Comparison of ENCODE assay signal across 18 cellular contexts in genomic region chr10:17838080-17838634, GRCh38. TPM values are rescaled to one million over a fixed set of nuclear protein-coding genes. Genes with fewer than 3 reads are reported as not detected.
DNase-seq lines count a peak whose midpoint lies in the region; ATAC-seq and TF ChIP-seq lines count a peak whose summit lies in the region.
"Had no signal": no experiment of that assay in that cellular context is flagged by ENCODE, and none has a peak within 500 bp of the region (broad histone marks: within the 10 kb centered on the region; RNA-seq: fewer than 3 reads in every experiment).

No MANE protein-coding gene starts in this region.

- intact Hi-C loops in naive thymus-derived CD4-positive, alpha-beta T cell (cut with micrococcal nuclease): no loop called here
- intact Hi-C loops in activated CD8-positive, alpha-beta T cell treated with anti-CD3 and anti-CD28 coated beads for 36 hours (cut with micrococcal nuclease): no loop called here

- no peak overlapping the region for H3K9ac ChIP-seq in endodermal cell (ENCODE audit: extremely low read depth, low read length, poor library complexity, severe bottlenecking)

- no peaks in the 10 kb centered on the region for H3K9me3 Mint-ChIP-seq in endodermal cell
- no peaks in the 10 kb centered on the region for H3K9me3 Mint-ChIP-seq in naive thymus-derived CD4-positive, alpha-beta T cell
- H3K9me3 Mint-ChIP-seq in activated CD8-positive, alpha-beta T cell treated with anti-CD3 and anti-CD28 coated beads for 36 hours: no peaks in the 10 kb centered on the region
- H3K9me3 Mint-ChIP-seq: activated naive CD4-positive, alpha-beta T cell treated with anti-CD3 and anti-CD28 coated beads, Interleukin-2, amount 50 U/mL, for 72 hours; CD4-positive, alpha-beta memory T cell; nephron; T-cell had no signal

- POLR2A ChIA-PET in naive thymus-derived CD4-positive, alpha-beta T cell (lab: Charles Lee): no interaction called here
- POLR2A ChIA-PET in activated CD8-positive, alpha-beta T cell treated with anti-CD3 and anti-CD28 coated beads for 36 hours (lab: Charles Lee): no interaction called here

- CTCF ChIA-PET in naive thymus-derived CD4-positive, alpha-beta T cell (lab: Charles Lee): no interaction called here
- CTCF ChIA-PET in activated CD8-positive, alpha-beta T cell treated with anti-CD3 and anti-CD28 coated beads for 36 hours (lab: Charles Lee): interaction anchor here (1.4 to 1.5 kb wide), 2 partner anchors 10 to 25 kb away, joined by 4 read pairs; no protein-coding TSS in a partner anchor

- no peaks in the 10 kb centered on the region for H3K36me3 Mint-ChIP-seq in endodermal cell (ENCODE audit: low read depth)
- H3K36me3 Mint-ChIP-seq in naive thymus-derived CD4-positive, alpha-beta T cell: no peaks in the 10 kb centered on the region
- H3K36me3 Mint-ChIP-seq in activated CD8-positive, alpha-beta T cell treated with anti-CD3 and anti-CD28 coated beads for 36 hours (ENCODE audit: low read depth): no peaks in the 10 kb centered on the region
- H3K36me3 Mint-ChIP-seq: activated naive CD4-positive, alpha-beta T cell treated with anti-CD3 and anti-CD28 coated beads, Interleukin-2, amount 50 U/mL, for 72 hours; CD4-positive, alpha-beta memory T cell; T-cell had no signal

- TF ChIP-seq CTCF in endodermal cell (conservative IDR thresholded peaks at IDR 0.05): no peak
- no peak for TF ChIP-seq CTCF in activated CD8-positive, alpha-beta T cell treated with anti-CD3 and anti-CD28 coated beads for 36 hours (IDR thresholded peaks at IDR 0.05)

- no peaks in the 10 kb centered on the region for H3K9me3 ChIP-seq in endodermal cell (ENCODE audit: control insufficient read depth, low read length)
- no peaks in the 10 kb centered on the region for H3K9me3 ChIP-seq in naive thymus-derived CD4-positive, alpha-beta T cell (ENCODE audit: control insufficient read depth in 2 of 3, low read length in 3 of 3)
- H3K9me3 ChIP-seq: heart right ventricle, sigmoid colon had no signal

- peaks cover 21% of the 10 kb centered on the region for H3K4me1 ChIP-seq in endodermal cell (ENCODE audit: control insufficient read depth, insufficient read depth, low read length)
- H3K4me1 ChIP-seq in naive thymus-derived CD4-positive, alpha-beta T cell (ENCODE audit: control insufficient read depth in 2 of 2, insufficient read depth in 2 of 2, low read length in 2 of 2): no peaks in the 10 kb centered on the region

- DNase-seq in G401 (ENCODE audit: low spot score) (peak; percentile 24), MV-4-11 (lab: John Stamatoyannopoulos, UW) (peak; percentile 87), endodermal cell (no peak), OCI-M1 (lab: John Stamatoyannopoulos, UW) (no peak), NCI-H510A treated with DMSO at 0.1 percent for 48 hours (lab: John Stamatoyannopoulos, UW) (no peak)
- no peak for DNase-seq in naive thymus-derived CD4-positive, alpha-beta T cell
- DNase-seq in activated CD8-positive, alpha-beta T cell treated with anti-CD3 and anti-CD28 coated beads for 36 hours: no peak
- DNase-seq in stimulated activated naive CD4-positive, alpha-beta T cell (lab: John Stamatoyannopoulos, UW): no peak
- DNase-seq: CD4-positive, alpha-beta memory T cell; central memory CD4-positive, alpha-beta T cell; heart right ventricle; kidney glomerular epithelial cell; sigmoid colon; stimulated activated naive CD4-positive, alpha-beta T cell treated with Interleukin-2 at 50 U/mL for 16 hours; T-cell had no signal

- 80 to 87% methylated on average over 8 to 9 of the region's 9 CpGs for WGBS in endodermal cell (ENCODE audit: insufficient coverage in 1 of 2, insufficient read length in 1 of 2), 2 experiments

- H3K27me3 Mint-ChIP-seq in endodermal cell (ENCODE audit: insufficient read depth): no peaks in the 10 kb centered on the region
- H3K27me3 Mint-ChIP-seq in naive thymus-derived CD4-positive, alpha-beta T cell: peaks cover 5 to 25% (median 18%) of the 10 kb centered on the region in 5 donors
- H3K27me3 Mint-ChIP-seq in activated CD8-positive, alpha-beta T cell treated with anti-CD3 and anti-CD28 coated beads for 36 hours: peaks cover 8% of the 10 kb centered on the region

- peaks cover 23% of the 10 kb centered on the region for H3K4me1 Mint-ChIP-seq in endodermal cell
- peaks cover 0 to 4% (median 0%) of the 10 kb centered on the region in 7 donors for H3K4me1 Mint-ChIP-seq in naive thymus-derived CD4-positive, alpha-beta T cell
- no peaks in the 10 kb centered on the region for H3K4me1 Mint-ChIP-seq in activated CD8-positive, alpha-beta T cell treated with anti-CD3 and anti-CD28 coated beads for 36 hours (ENCODE audit: low read depth)
- H3K4me1 Mint-ChIP-seq: nephron had no signal

- H3K4me3 ChIP-seq in endodermal cell (ENCODE audit: low read length): no peak overlapping the region
- H3K4me3 ChIP-seq in naive thymus-derived CD4-positive, alpha-beta T cell (ENCODE audit: low read length): no peak overlapping the region
- H3K4me3 ChIP-seq: heart right ventricle, sigmoid colon had no signal

- ATAC-seq in naive thymus-derived CD4-positive, alpha-beta T cell: peak; percentile 37
- no peak for ATAC-seq in activated CD8-positive, alpha-beta T cell treated with anti-CD3 and anti-CD28 coated beads for 36 hours
- ATAC-seq: activated naive CD4-positive, alpha-beta T cell treated with anti-CD3 and anti-CD28 coated beads, Interleukin-2, amount 50 U/mL, for 72 hours; T-cell had no signal

- H3K4me3 Mint-ChIP-seq in endodermal cell: no peak overlapping the region
- H3K4me3 Mint-ChIP-seq in naive thymus-derived CD4-positive, alpha-beta T cell: no peak overlapping the region
- no peak overlapping the region for H3K4me3 Mint-ChIP-seq in activated CD8-positive, alpha-beta T cell treated with anti-CD3 and anti-CD28 coated beads for 36 hours
- H3K4me3 Mint-ChIP-seq: CD4-positive, alpha-beta memory T cell; nephron; T-cell had no signal

- H3K27ac Mint-ChIP-seq in endodermal cell: peak overlapping the region; percentile 59
- no peak overlapping the region for H3K27ac Mint-ChIP-seq in naive thymus-derived CD4-positive, alpha-beta T cell
- no peak overlapping the region for H3K27ac Mint-ChIP-seq in activated CD8-positive, alpha-beta T cell treated with anti-CD3 and anti-CD28 coated beads for 36 hours
- H3K27ac Mint-ChIP-seq: activated naive CD4-positive, alpha-beta T cell treated with anti-CD3 and anti-CD28 coated beads, Interleukin-2, amount 50 U/mL, for 72 hours; CD4-positive, alpha-beta memory T cell; nephron; T-cell had no signal

- in situ Hi-C loops in G401 (cut with HindIII; ENCODE audit: low sequenced_read_pairs): no loop called here

- no peaks in the 10 kb centered on the region for H3K36me3 ChIP-seq in endodermal cell (ENCODE audit: control insufficient read depth, insufficient read depth, low read length)
- no peaks in the 10 kb centered on the region for H3K36me3 ChIP-seq in naive thymus-derived CD4-positive, alpha-beta T cell (ENCODE audit: control insufficient read depth in 2 of 3, insufficient read depth in 3 of 3, low read length in 3 of 3)
- H3K36me3 ChIP-seq: sigmoid colon had no signal

- H3K27me3 ChIP-seq in endodermal cell (ENCODE audit: control insufficient read depth, insufficient read depth, low read length, poor library complexity, severe bottlenecking): no peaks in the 10 kb centered on the region
- H3K27me3 ChIP-seq in naive thymus-derived CD4-positive, alpha-beta T cell (ENCODE audit: control insufficient read depth in 2 of 2, insufficient read depth in 2 of 2, low read length in 2 of 2): no peaks in the 10 kb centered on the region
- H3K27me3 ChIP-seq: sigmoid colon had no signal

- H3K27ac ChIP-seq in endodermal cell (ENCODE audit: low read depth, low read length): no peak overlapping the region
- no peak overlapping the region for H3K27ac ChIP-seq in naive thymus-derived CD4-positive, alpha-beta T cell (ENCODE audit: low read depth, low read length)
- H3K27ac ChIP-seq: sigmoid colon had no signal

RNA-seq across cellular contexts. Expression of gene MRC1, which starts 29.0 kb away (rescaled TPM):
- 0.12 TPM in 1 of 2 replicates, not detected in the other for total RNA-seq in G401 (2014; rRNA removed; shearing (Covaris generic))
- total RNA-seq in endodermal cell: under 1 TPM in 1 of 2 donors, not detected in 1; 0.09 TPM
- 0.07 TPM for polyA plus RNA-seq in endodermal cell (2013, experiment 1 of 2)
- polyA plus RNA-seq in endodermal cell (2013, experiment 2 of 2): 0.04 TPM
- total RNA-seq in naive thymus-derived CD4-positive, alpha-beta T cell: 1 to 10 TPM in 2 of 5 experiments, under 1 TPM in 2, not detected in 1; 0.13 to 3.5 (median 1.9) TPM
- not detected for polyA plus RNA-seq in naive thymus-derived CD4-positive, alpha-beta T cell
- not detected for total RNA-seq in activated CD8-positive, alpha-beta T cell treated with anti-CD3 and anti-CD28 coated beads for 36 hours
- total RNA-seq: activated naive CD4-positive, alpha-beta T cell treated with anti-CD3 and anti-CD28 coated beads, Interleukin-2, amount 50 U/mL, for 72 hours; OCI-LY7 had no signal

Comparison
In these comparisons a context has a peak if more than half of its experiments do, and no peak if none do; other contexts are left out.
1. DNase-seq: peak in G401 (single experiment) and MV-4-11 (single experiment); none in endodermal cell (single experiment), naive thymus-derived CD4-positive, alpha-beta T cell (0 of 9), activated CD8-positive, alpha-beta T cell treated with anti-CD3 and anti-CD28 coated beads for 36 hours (single experiment), stimulated activated naive CD4-positive, alpha-beta T cell (0 of 6), OCI-M1 (single experiment) and NCI-H510A treated with DMSO at 0.1 percent for 48 hours (single experiment).